9 cellular contexts compared by ENCODE assay signal in genomic region chr13:21399741-21400140, GRCh38. TPM values are rescaled to one million over a fixed set of nuclear protein-coding genes. Genes with fewer than 3 reads are reported as not detected.
DNase-seq lines count a peak whose midpoint lies in the region; ATAC-seq and TF ChIP-seq lines count a peak whose summit lies in the region.
"Had no signal": no experiment of that assay in that cellular context is flagged by ENCODE, and none has a peak within 500 bp of the region (broad histone marks: within the 10 kb centered on the region; RNA-seq: fewer than 3 reads in every experiment).

No MANE protein-coding gene starts in this region.

- peak overlapping the region; percentile 50 for H3K27ac Mint-ChIP-seq in activated T-helper 1 cell treated with anti-CD3 and anti-CD28 coated beads, Interleukin-12 subunit alpha, Interleukin-12 subunit beta, Interleukin-2, Interleukin-4 antibody, amounts not matched to agents 30 ng/mL and 10 ng/mL and 1 ng/mL, durations not matched to agents 14 hours and 24 hours and 36 hours
- peak overlapping the region; percentile 77 for H3K27ac Mint-ChIP-seq in mesothelial cell of epicardium

- intact Hi-C loops in activated T-helper 1 cell treated with anti-CD3 and anti-CD28 coated beads, Interleukin-12 subunit alpha, Interleukin-12 subunit beta, Interleukin-2, Interleukin-4 antibody, amounts not matched to agents 30 ng/mL and 10 ng/mL and 1 ng/mL, durations not matched to agents 14 hours and 24 hours and 36 hours (cut with micrococcal nuclease): loop anchor here (5.0 kb wide), 3 partner anchors 38 to 102 kb away; partner anchors contain the start of gene ZDHHC20

- peak overlapping the region; percentile 19 for H3K4me3 Mint-ChIP-seq in activated T-helper 1 cell treated with anti-CD3 and anti-CD28 coated beads, Interleukin-12 subunit alpha, Interleukin-12 subunit beta, Interleukin-2, Interleukin-4 antibody, amounts not matched to agents 30 ng/mL and 10 ng/mL and 1 ng/mL, durations not matched to agents 14 hours and 24 hours and 36 hours
- no peak overlapping the region for H3K4me3 Mint-ChIP-seq in mesothelial cell of epicardium

- H3K4me1 ChIP-seq in Loucy (ENCODE audit: insufficient read depth, low read length, poor library complexity, severe bottlenecking): peaks cover 67% of the 10 kb centered on the region
- H3K4me1 ChIP-seq: colonic mucosa had no signal

- peaks cover 10% of the 10 kb centered on the region for H3F3A ChIP-seq in Loucy (ENCODE audit: low read depth)

- H3K27me3 ChIP-seq in Loucy (ENCODE audit: insufficient read depth, low read length, poor library complexity, severe bottlenecking): no peaks in the 10 kb centered on the region
- H3K27me3 ChIP-seq: colonic mucosa had no signal

- ATAC-seq in omental fat pad (ENCODE audit: low FRiP score): no peak

- H3K4me2 ChIP-seq in Loucy (ENCODE audit: low read depth, low read length, poor library complexity, severe bottlenecking): peak overlapping the region; percentile 76

- H3K79me2 ChIP-seq in Loucy (ENCODE audit: insufficient read depth, low read length): peaks cover 24% of the 10 kb centered on the region

- no peaks in the 10 kb centered on the region for H3K9me3 ChIP-seq in Loucy (ENCODE audit: insufficient read depth, low read depth, low read length)
- H3K9me3 ChIP-seq: colonic mucosa had no signal

- peaks cover 31% of the 10 kb centered on the region for H3K36me3 Mint-ChIP-seq in activated T-helper 1 cell treated with anti-CD3 and anti-CD28 coated beads, Interleukin-12 subunit alpha, Interleukin-12 subunit beta, Interleukin-2, Interleukin-4 antibody, amounts not matched to agents 30 ng/mL and 10 ng/mL and 1 ng/mL, durations not matched to agents 14 hours and 24 hours and 36 hours (ENCODE audit: low read depth)
- peaks cover 26% of the 10 kb centered on the region for H3K36me3 Mint-ChIP-seq in mesothelial cell of epicardium

- H2AFZ ChIP-seq in Loucy (ENCODE audit: low read length): no peak overlapping the region

- no peaks in the 10 kb centered on the region for H3K9me2 ChIP-seq in Loucy (replicated peaks; ENCODE audit: low read depth, low read length)

- TF ChIP-seq CTCF in Loucy (conservative IDR thresholded peaks at IDR 0.05; ENCODE audit: low read length): no peak
- no peak for TF ChIP-seq CTCF in mesothelial cell of epicardium (IDR thresholded peaks at IDR 0.05; ENCODE audit: unreplicated experiment)
- TF ChIP-seq CTCF in omental fat pad (IDR thresholded peaks at IDR 0.05): no peak

- no peaks in the 10 kb centered on the region for H3K27me3 Mint-ChIP-seq in activated T-helper 1 cell treated with anti-CD3 and anti-CD28 coated beads, Interleukin-12 subunit alpha, Interleukin-12 subunit beta, Interleukin-2, Interleukin-4 antibody, amounts not matched to agents 30 ng/mL and 10 ng/mL and 1 ng/mL, durations not matched to agents 14 hours and 24 hours and 36 hours (ENCODE audit: insufficient read depth)
- no peaks in the 10 kb centered on the region for H3K27me3 Mint-ChIP-seq in mesothelial cell of epicardium (ENCODE audit: low read depth)

- peaks cover 3% of the 10 kb centered on the region for H3K9me3 Mint-ChIP-seq in activated T-helper 1 cell treated with anti-CD3 and anti-CD28 coated beads, Interleukin-12 subunit alpha, Interleukin-12 subunit beta, Interleukin-2, Interleukin-4 antibody, amounts not matched to agents 30 ng/mL and 10 ng/mL and 1 ng/mL, durations not matched to agents 14 hours and 24 hours and 36 hours
- no peaks in the 10 kb centered on the region for H3K9me3 Mint-ChIP-seq in mesothelial cell of epicardium

- peak; percentile 64 for DNase-seq in EH (ENCODE audit: low read depth)
- DNase-seq in activated T-helper 1 cell treated with anti-CD3 and anti-CD28 coated beads, Interleukin-12 subunit alpha, Interleukin-12 subunit beta, Interleukin-2, Interleukin-4 antibody, amounts not matched to agents 30 ng/mL and 10 ng/mL and 1 ng/mL, durations not matched to agents 14 hours and 24 hours and 36 hours (ENCODE audit: low spot score): no peak
- DNase-seq in mesothelial cell of epicardium (ENCODE audit: low spot score in 2 of 2, unreplicated experiment in 2 of 2): no peak
- DNase-seq in NCI-H345 (lab: John Stamatoyannopoulos, UW): no peak
- no peak for DNase-seq in NCI-H226
- no peak for DNase-seq in omental fat pad (ENCODE audit: low spot score)
- no peak for DNase-seq in NCI-H2196 treated with DMSO at 0.1 percent for 48 hours (lab: John Stamatoyannopoulos, UW; ENCODE audit: unreplicated experiment)
- DNase-seq: colonic mucosa had no signal

- H4K20me1 ChIP-seq in Loucy (ENCODE audit: insufficient read depth, low read length, poor library complexity, severe bottlenecking): peaks cover 11% of the 10 kb centered on the region

- peaks cover 27% of the 10 kb centered on the region for H3K36me3 ChIP-seq in Loucy (ENCODE audit: insufficient read depth, low read length)
- H3K36me3 ChIP-seq: colonic mucosa had no signal

- H3K9ac ChIP-seq in Loucy (ENCODE audit: low read depth, low read length, poor library complexity, severe bottlenecking): peak overlapping the region; percentile 48

- peak overlapping the region; percentile 47 for H3K4me3 ChIP-seq in Loucy (ENCODE audit: low read length, poor library complexity, severe bottlenecking)
- H3K4me3 ChIP-seq: colonic mucosa had no signal

- peaks cover 45% of the 10 kb centered on the region for H3K4me1 Mint-ChIP-seq in activated T-helper 1 cell treated with anti-CD3 and anti-CD28 coated beads, Interleukin-12 subunit alpha, Interleukin-12 subunit beta, Interleukin-2, Interleukin-4 antibody, amounts not matched to agents 30 ng/mL and 10 ng/mL and 1 ng/mL, durations not matched to agents 14 hours and 24 hours and 36 hours (ENCODE audit: low read depth)
- no peaks in the 10 kb centered on the region for H3K4me1 Mint-ChIP-seq in mesothelial cell of epicardium

RNA-seq across cellular contexts. Expression of gene ZDHHC20, which starts 59.4 kb away (rescaled TPM):
- total RNA-seq in activated T-helper 1 cell treated with anti-CD3 and anti-CD28 coated beads, Interleukin-12 subunit alpha, Interleukin-12 subunit beta, Interleukin-2, Interleukin-4 antibody, amounts not matched to agents 30 ng/mL and 10 ng/mL and 1 ng/mL, durations not matched to agents 14 hours and 24 hours and 36 hours: 61.2 and 66.4 TPM in 2 replicates
- total RNA-seq in mesothelial cell of epicardium (60.7 to 66.8 TPM (median 64.6 TPM) in 3 replicates), omental fat pad (10 to 100 TPM; 36.2 to 77.7 (median 41.4) TPM)
